In genomic region chr3:66923991-66924390, GRCh38 we compare ENCODE assay signal across 22 cellular contexts.
A peak's percentile ranks its signal among the peaks of the same experiment; 100 is the strongest.
DNase-seq lines count a peak whose midpoint lies in the region; ATAC-seq, FAIRE-seq and TF ChIP-seq lines count a peak whose summit lies in the region.
"Had no signal": no experiment of that assay in that cellular context is flagged by ENCODE, and none has a peak within 500 bp of the region (broad histone marks: within the 10 kb centered on the region; RNA-seq: fewer than 3 reads in every experiment).

No MANE protein-coding gene starts in this region.

- H3K9ac ChIP-seq in neural progenitor cell, result no peak overlapping the region
- H3K9ac ChIP-seq: BLaER1 had no signal

- no peaks in the 10 kb centered on the region for H3K9me3 ChIP-seq in neural progenitor cell (ENCODE audit: low read depth)
- H3K9me3 ChIP-seq: BLaER1, Caco-2 had no signal

- peaks cover 4% of the 10 kb centered on the region for H3K9me3 Mint-ChIP-seq in neural progenitor cell
- H3K9me3 Mint-ChIP-seq: CD4-positive, alpha-beta T cell had no signal

- no peaks in the 10 kb centered on the region for H3K79me2 ChIP-seq in neural progenitor cell (ENCODE audit: low read depth)

- H3F3A ChIP-seq in neural progenitor cell (ENCODE audit: low read depth), result no peaks in the 10 kb centered on the region

- H3K27me3 ChIP-seq in bronchial epithelial cell (ENCODE audit: control insufficient read depth, insufficient read depth, low read length) (no peaks in the 10 kb centered on the region), neural progenitor cell (no peaks in the 10 kb centered on the region)
- H3K27me3 ChIP-seq: BLaER1 had no signal

- no peak overlapping the region for H3K4me3 Mint-ChIP-seq in neural progenitor cell
- H3K4me3 Mint-ChIP-seq: CD4-positive, alpha-beta T cell had no signal

- no peaks in the 10 kb centered on the region for H3K36me3 ChIP-seq in bronchial epithelial cell (ENCODE audit: control insufficient read depth, insufficient read depth, low read length)
- no peaks in the 10 kb centered on the region for H3K36me3 ChIP-seq in neural progenitor cell
- H3K36me3 ChIP-seq: BLaER1 had no signal

- no peak overlapping the region for H3K27ac ChIP-seq in neural progenitor cell
- H3K27ac ChIP-seq: BLaER1, RWPE1 had no signal

- peaks cover 12% of the 10 kb centered on the region for H3K4me1 ChIP-seq in neural progenitor cell
- H3K4me1 ChIP-seq: BLaER1, Caco-2 had no signal

- no peaks in the 10 kb centered on the region for H4K20me1 ChIP-seq in neural progenitor cell (ENCODE audit: low read depth)
- H4K20me1 ChIP-seq: BLaER1 had no signal

- H3K4me3 ChIP-seq in bronchial epithelial cell (ENCODE audit: low read depth, low read length) (no peak overlapping the region), neural progenitor cell (no peak overlapping the region)
- H3K4me3 ChIP-seq: BLaER1, K562 had no signal

- no peak overlapping the region for H3K27ac Mint-ChIP-seq in neural progenitor cell
- H3K27ac Mint-ChIP-seq: CD4-positive, alpha-beta T cell had no signal

- peaks cover 6% of the 10 kb centered on the region for H3K4me1 Mint-ChIP-seq in neural progenitor cell

- H3K4me2 ChIP-seq in neural progenitor cell, result no peak overlapping the region
- H3K4me2 ChIP-seq: BLaER1 had no signal

- no peak for FAIRE-seq in bronchial epithelial cell (lab: Jason Lieb, UNC)
- FAIRE-seq: GM12892, H54, K562 had no signal

- no peaks in the 10 kb centered on the region for H3K27me3 Mint-ChIP-seq in neural progenitor cell (ENCODE audit: insufficient read depth, low read depth)

- DNase-seq in MV-4-11 (lab: John Stamatoyannopoulos, UW), result peak; percentile 50
- peak; percentile 58 for DNase-seq in bronchial epithelial cell (ENCODE audit: low read depth)
- DNase-seq in neural progenitor cell (ENCODE audit: low spot score), result no peak
- DNase-seq in activated gamma-delta T cell (lab: John Stamatoyannopoulos, UW), result no peak
- DNase-seq in 8988T, result no peak
- no peak for DNase-seq in HUDEP-2 (lab: John Stamatoyannopoulos, UW; ENCODE audit: unreplicated experiment in 76 of 76)
- DNase-seq: Caco-2; CD4-positive, alpha-beta T cell; DMS 273 treated with DMSO at 0.1 percent for 48 hours; NCI-H1105; NCI-H146; NCI-H2029; NCI-H2227 treated with DMSO at 0.1 percent for 48 hours; NCI-H510A; SIG-M5 had no signal

- TF ChIP-seq CTCF in bronchial epithelial cell (IDR thresholded peaks at IDR 0.05; ENCODE audit: insufficient read depth, low read length, severe bottlenecking), result no peak
- TF ChIP-seq CTCF in neural progenitor cell (IDR thresholded peaks at IDR 0.05), result no peak

- peak overlapping the region; percentile 17 for H2AFZ ChIP-seq in neural progenitor cell (replicated peaks)

- ATAC-seq in GM19351 (IDR thresholded peaks at IDR 0.05; ENCODE audit: unreplicated experiment), result peak; percentile 63
- ATAC-seq: K562, SK-N-SH treated with all-trans-retinoic acid at 6 μM for 48 hours had no signal

- H3K36me3 Mint-ChIP-seq in neural progenitor cell, result no peaks in the 10 kb centered on the region

Comparison
In these comparisons a context has a peak if more than half of its experiments do, and no peak if none do; other contexts are left out.
1. DNase-seq: peak in MV-4-11 (single experiment) and bronchial epithelial cell (single experiment); none in neural progenitor cell (single experiment), activated gamma-delta T cell (single experiment), 8988T (single experiment) and HUDEP-2 (0 of 76).